In the genomic region with DNA sequence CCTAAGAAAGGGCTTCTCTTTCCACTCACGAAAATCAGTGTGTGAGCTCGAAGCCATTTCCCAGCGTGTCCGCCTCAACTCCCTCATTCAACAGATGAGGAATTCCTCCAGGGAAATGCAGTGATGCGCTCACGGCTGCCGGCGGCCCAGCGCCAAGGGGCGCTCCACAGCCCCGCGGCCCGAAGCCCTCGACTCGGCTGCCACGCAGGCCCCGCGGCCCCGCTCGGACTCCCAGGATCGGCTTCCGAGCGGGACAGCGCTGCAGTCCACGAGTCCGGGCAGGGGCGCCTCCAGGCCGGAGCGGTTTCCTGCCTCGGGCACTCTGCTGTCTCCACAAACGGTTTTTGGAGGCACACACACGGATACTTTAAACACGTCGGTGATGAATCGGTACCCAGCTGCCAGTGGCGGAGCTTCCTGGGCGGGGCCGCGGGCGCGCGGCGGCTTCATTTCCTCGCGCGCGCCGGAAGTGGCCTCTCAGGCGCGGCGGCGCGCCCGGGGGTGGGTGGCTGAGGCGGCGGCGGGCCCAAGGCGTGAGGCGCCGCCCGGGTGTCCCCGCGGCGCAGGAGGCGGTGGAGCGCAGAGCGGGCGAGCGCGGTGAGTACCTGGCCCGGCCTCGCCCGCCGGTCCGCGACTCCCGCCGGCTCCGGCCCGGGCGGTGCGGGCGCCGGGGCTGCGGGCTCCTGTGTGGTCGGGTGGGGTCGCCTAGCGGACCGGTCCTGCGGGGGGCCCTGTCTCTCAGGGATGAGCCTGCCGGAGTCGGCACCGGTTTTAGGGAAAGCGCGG, we compare ENCODE assay signal across 8 cellular contexts. TPM values are rescaled to one million over a fixed set of nuclear protein-coding genes. Genes with fewer than 3 reads are reported as not detected.
A peak's percentile ranks its signal among the peaks of the same experiment; 100 is the strongest.
DNase-seq lines count a peak whose midpoint lies in the region; ATAC-seq and TF ChIP-seq lines count a peak whose summit lies in the region.

Gene CSGALNACT2, plus strand, starts transcription at position 475 of the 786 bp plus-strand sequence. CDS start 16,705 bp downstream, outside the sequence.

- peaks cover 8% of the 10 kb centered on the region for H3K27me3 ChIP-seq in HUES48 (ENCODE audit: control insufficient read depth, insufficient read depth, low read length)
- H3K27me3 ChIP-seq in mucosa of rectum (ENCODE audit: control insufficient read depth in 2 of 2, insufficient read depth in 2 of 2, low read length in 2 of 2), result no peaks in the 10 kb centered on the region

- no peaks in the 10 kb centered on the region for H3K36me3 ChIP-seq in HUES48 (ENCODE audit: control insufficient read depth, insufficient read depth, low read length)
- no peaks in the 10 kb centered on the region for H3K36me3 ChIP-seq in mucosa of rectum (ENCODE audit: control insufficient read depth in 2 of 2, insufficient read depth in 2 of 2, low read length in 2 of 2)

- TF ChIP-seq CTCF in Calu3 (IDR thresholded peaks at IDR 0.05; ENCODE audit: unreplicated experiment), result no peak

- peak within 1 kb of the TSS; percentile 56; the same call in 1 of the 2 replicates for H3K9ac ChIP-seq in HUES48 (ENCODE audit: low read depth, low read length)
- H3K9ac ChIP-seq in mucosa of rectum (ENCODE audit: low read depth in 1 of 2, low read length in 2 of 2), result peak within 1 kb of the TSS; percentile 82 to 85

- peak; percentile 57 for ATAC-seq in GM21390 (IDR thresholded peaks at IDR 0.05; ENCODE audit: unreplicated experiment)

- H3K36me3 Mint-ChIP-seq in Calu3 (ENCODE audit: insufficient read depth, unreplicated experiment), result peaks cover 38% of the 10 kb centered on the region

- peaks cover 7% of the 10 kb centered on the region for H3K4me1 ChIP-seq in HUES48 (ENCODE audit: control insufficient read depth, insufficient read depth, low read length)
- peaks cover 3 to 6% of the 10 kb centered on the region in 2 donors for H3K4me1 ChIP-seq in mucosa of rectum (ENCODE audit: control insufficient read depth in 2 of 2, insufficient read depth in 2 of 2, low read length in 2 of 2)

- H3K4me1 Mint-ChIP-seq in Calu3 (ENCODE audit: low read depth, unreplicated experiment), result peaks cover 19% of the 10 kb centered on the region

- H3K4me3 Mint-ChIP-seq in Calu3 (ENCODE audit: low read depth, unreplicated experiment), result peak within 1 kb of the TSS; percentile 83

- no peaks in the 10 kb centered on the region for H3K9me3 ChIP-seq in HUES48 (ENCODE audit: control insufficient read depth, insufficient read depth, low read length)
- no peaks in the 10 kb centered on the region for H3K9me3 ChIP-seq in mucosa of rectum (ENCODE audit: control insufficient read depth in 2 of 2, low read length in 2 of 2)

- peak within 1 kb of the TSS; percentile 96 for H3K4me3 ChIP-seq in HUES48 (ENCODE audit: low read depth, low read length)
- peak within 1 kb of the TSS; percentile 85 to 86 for H3K4me3 ChIP-seq in mucosa of rectum (ENCODE audit: low read length in 2 of 2)

- BruUV-seq in Calu3 (replicated peaks; lab: Mats Ljungman, UMichigan), result TSS peak; percentile 71

- no peaks in the 10 kb centered on the region for H3K9me3 Mint-ChIP-seq in Calu3 (ENCODE audit: low read depth, unreplicated experiment)

- DNase-seq in Calu3 (peak; percentile 82), OCI-M1 (lab: John Stamatoyannopoulos, UW) (peak; percentile 82), activated T-cell treated with anti-CD3 and anti-CD28 coated beads for 48 hours (ENCODE audit: low read depth) (peak; percentile 91), erythroblast (lab: John Stamatoyannopoulos, UW) (peak; percentile 86 to 90)
- DNase-seq in stimulated activated CD8-positive, alpha-beta memory T cell treated with anti-CD3 and anti-CD28 coated beads, Interleukin-4, amount 100 ng/mL, for 4 hours (ENCODE audit: low read depth in 2 of 2, low spot score in 1 of 2), result peak; percentile 62 to 81

- peaks cover 23% of the 10 kb centered on the region for H3K27me3 Mint-ChIP-seq in Calu3 (ENCODE audit: unreplicated experiment)

- intact Hi-C loops in Calu3 (cut with micrococcal nuclease; ENCODE audit: unreplicated experiment), result loop anchor here (10.0 kb wide), 1 partner anchor 217 kb away; no protein-coding TSS in a partner anchor

- peak within 1 kb of the TSS; percentile 79 for H3K27ac Mint-ChIP-seq in Calu3 (ENCODE audit: unreplicated experiment)

- H3K27ac ChIP-seq in HUES48 (ENCODE audit: low read depth, low read length) (peak within 1 kb of the TSS; percentile 71), mucosa of rectum (ENCODE audit: low read depth in 2 of 2, low read length in 2 of 2) (peak within 1 kb of the TSS; percentile 87)

- CTCF ChIA-PET in Calu3 (lab: Charles Lee), result interaction anchor here (1.2 kb wide), 1 partner anchor 64 kb away, joined by 4 read pairs; no protein-coding TSS in a partner anchor

- TF ChIP-seq POLR2A in erythroblast (IDR thresholded peaks at IDR 0.05; ENCODE audit: low read length), result peak; percentile 77

RNA-seq across cellular contexts. Expression of gene CSGALNACT2, which starts in this region (rescaled TPM):
- total RNA-seq in Calu3 (2022), result 8.9 and 10.0 TPM in 2 replicates

Comparison
In these comparisons a context has a peak if more than half of its experiments do, and no peak if none do; other contexts are left out.
1. Peak in every context shown above with its lines: DNase-seq, ATAC-seq, H3K4me3 ChIP-seq and H3K27ac ChIP-seq.